In the genomic region with DNA sequence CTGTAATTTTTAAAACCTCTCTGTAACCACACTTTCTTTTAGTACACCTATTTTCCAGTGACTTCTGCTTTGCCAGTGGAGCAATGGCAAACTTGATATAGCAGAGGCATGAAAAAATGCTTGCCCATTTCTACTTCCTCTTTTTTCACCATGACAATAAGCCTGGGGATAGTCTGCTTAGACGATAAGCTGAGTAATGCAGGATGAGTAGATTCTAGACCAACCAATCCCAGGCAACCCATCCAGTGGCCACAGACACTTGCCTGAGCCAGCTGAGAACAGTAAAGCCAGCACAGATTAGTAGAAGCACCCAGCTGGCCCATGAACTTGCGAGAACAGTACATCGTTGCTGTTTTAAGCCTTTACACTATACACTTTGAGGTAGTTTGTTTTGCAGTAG, we compare ENCODE assay signal across 11 cellular contexts. TPM values are rescaled to one million over a fixed set of nuclear protein-coding genes. Genes with fewer than 3 reads are reported as not detected.
A peak's percentile ranks its signal among the peaks of the same experiment; 100 is the strongest.
DNase-seq lines count a peak whose midpoint lies in the region; ATAC-seq and TF ChIP-seq lines count a peak whose summit lies in the region.
"Had no signal": no experiment of that assay in that cellular context is flagged by ENCODE, and none has a peak within 500 bp of the region (broad histone marks: within the 10 kb centered on the region; RNA-seq: fewer than 3 reads in every experiment).

No MANE protein-coding gene starts in this region.

- no peak overlapping the region for H3K4ac ChIP-seq in H9 (ENCODE audit: low read depth, low read length)

- no peak overlapping the region for H3K4me3 ChIP-seq in MM.1S (ENCODE audit: low read length)
- H3K4me3 ChIP-seq in heart right ventricle = no peak overlapping the region
- H3K4me3 ChIP-seq: psoas muscle had no signal

- H3K27ac Mint-ChIP-seq in H9 = no peak overlapping the region
- H3K27ac Mint-ChIP-seq in activated T-cell treated with anti-CD3 and anti-CD28 coated beads, Interleukin-2, amount 50 U/mL, for 24 hours = no peak overlapping the region

- no peak overlapping the region for H3K4me3 Mint-ChIP-seq in H9
- no peak overlapping the region for H3K4me3 Mint-ChIP-seq in activated T-cell treated with anti-CD3 and anti-CD28 coated beads, Interleukin-2, amount 50 U/mL, for 4 hours
- no peak overlapping the region for H3K4me3 Mint-ChIP-seq in activated T-cell treated with anti-CD3 and anti-CD28 coated beads, Interleukin-2, amount 50 U/mL, for 24 hours

- H2BK5ac ChIP-seq in H9 (ENCODE audit: insufficient read length, low read length) = no peak overlapping the region

- H4K91ac ChIP-seq in H9 (ENCODE audit: insufficient read length, low read depth, low read length) = no peak overlapping the region

- no peak overlapping the region for H2BK15ac ChIP-seq in H9 (ENCODE audit: low read depth, low read length)

- no peaks in the 10 kb centered on the region for H3K23me2 ChIP-seq in H9 (ENCODE audit: insufficient read length, low read depth, low read length, poor library complexity, severe bottlenecking)

- no peak overlapping the region for H2BK120ac ChIP-seq in H9 (ENCODE audit: low read depth, low read length, poor library complexity, severe bottlenecking)

- no peaks in the 10 kb centered on the region for H3K27me3 Mint-ChIP-seq in H9 (ENCODE audit: low read depth)
- H3K27me3 Mint-ChIP-seq in activated T-cell treated with anti-CD3 and anti-CD28 coated beads, Interleukin-2, amount 50 U/mL, for 4 hours (ENCODE audit: low read depth) = no peaks in the 10 kb centered on the region
- no peaks in the 10 kb centered on the region for H3K27me3 Mint-ChIP-seq in activated T-cell treated with anti-CD3 and anti-CD28 coated beads, Interleukin-2, amount 50 U/mL, for 24 hours

- H3K36me3 Mint-ChIP-seq in H9 (ENCODE audit: insufficient read depth in 1 of 3, low read depth in 3 of 3) = no peaks in the 10 kb centered on the region; a peak in 1 of 7 replicates
- no peaks in the 10 kb centered on the region for H3K36me3 Mint-ChIP-seq in activated T-cell treated with anti-CD3 and anti-CD28 coated beads, Interleukin-2, amount 50 U/mL, for 4 hours (ENCODE audit: insufficient read depth)
- H3K36me3 Mint-ChIP-seq in activated T-cell treated with anti-CD3 and anti-CD28 coated beads, Interleukin-2, amount 50 U/mL, for 24 hours (ENCODE audit: low read depth) = no peaks in the 10 kb centered on the region

- no peak overlapping the region for H4K8ac ChIP-seq in H9 (replicated peaks; ENCODE audit: insufficient read length, low read depth, low read length)

- H4K5ac ChIP-seq in H9 (ENCODE audit: insufficient read length, low read depth, low read length) = no peak overlapping the region

- no peak for TF ChIP-seq CTCF in H9 (conservative IDR thresholded peaks at IDR 0.05)
- TF ChIP-seq CTCF in MM.1S (IDR thresholded peaks at IDR 0.05; ENCODE audit: low read length) = no peak
- TF ChIP-seq CTCF in heart right ventricle (IDR thresholded peaks at IDR 0.05) = no peak

- H3K4me1 Mint-ChIP-seq in H9 = peaks cover 5 to 6% of the 10 kb centered on the region in 2 experiments; a peak in 2 of 4 replicates
- no peaks in the 10 kb centered on the region for H3K4me1 Mint-ChIP-seq in activated T-cell treated with anti-CD3 and anti-CD28 coated beads, Interleukin-2, amount 50 U/mL, for 4 hours (ENCODE audit: low read depth)
- H3K4me1 Mint-ChIP-seq in activated T-cell treated with anti-CD3 and anti-CD28 coated beads, Interleukin-2, amount 50 U/mL, for 24 hours (ENCODE audit: low read depth) = no peaks in the 10 kb centered on the region

- H3K27me3 ChIP-seq in H9 (ENCODE audit: insufficient read depth, low read length) = no peaks in the 10 kb centered on the region
- H3K27me3 ChIP-seq in MM.1S (replicated peaks; ENCODE audit: insufficient read depth, low read length) = no peaks in the 10 kb centered on the region
- H3K27me3 ChIP-seq in heart right ventricle = no peaks in the 10 kb centered on the region

- H3K9me3 ChIP-seq in H9 (ENCODE audit: control insufficient read depth, low read depth, low read length) = no peaks in the 10 kb centered on the region
- no peaks in the 10 kb centered on the region for H3K9me3 ChIP-seq in MM.1S (replicated peaks; ENCODE audit: insufficient read depth, low read length)
- H3K9me3 ChIP-seq in heart right ventricle = no peaks in the 10 kb centered on the region
- H3K9me3 ChIP-seq: psoas muscle had no signal

- H3K23ac ChIP-seq in H9 (ENCODE audit: insufficient read length, low read depth, low read length) = no peak overlapping the region

- H3K4me1 ChIP-seq in H9 (ENCODE audit: insufficient read depth, low read length) (no peaks in the 10 kb centered on the region), MM.1S (ENCODE audit: low read length) (no peaks in the 10 kb centered on the region), heart right ventricle (peaks cover 0 to 23% (median 8%) of the 10 kb centered on the region in 9 donors)
- H3K4me1 ChIP-seq: psoas muscle had no signal

- H4K20me1 ChIP-seq in H9 (ENCODE audit: control insufficient read depth, insufficient read depth, insufficient read length) = no peaks in the 10 kb centered on the region
- H4K20me1 ChIP-seq in MM.1S (ENCODE audit: insufficient read depth, low read length) = no peaks in the 10 kb centered on the region

- H2BK12ac ChIP-seq in H9 (ENCODE audit: insufficient read length, low read depth, low read length) = no peak overlapping the region

- no peak overlapping the region for H3T11ph ChIP-seq in H9 (ENCODE audit: low read length)

- H3K27ac ChIP-seq in H9 (ENCODE audit: insufficient read length, low read depth, low read length) (no peak overlapping the region), MM.1S (ENCODE audit: low read length) (no peak overlapping the region), heart right ventricle (no peak overlapping the region)
- H3K27ac ChIP-seq: psoas muscle had no signal

- ATAC-seq in GM18499 (IDR thresholded peaks at IDR 0.05; ENCODE audit: insufficient read depth, unreplicated experiment) = peak; percentile 93
- peak in 6 of 8 donors; percentile 44 to 66 (median 52) for ATAC-seq in heart right ventricle
- ATAC-seq in activated T-cell treated with anti-CD3 and anti-CD28 coated beads, Interleukin-2, amount 50 U/mL, for 4 hours = no peak
- ATAC-seq: psoas muscle had no signal

- WGBS in H9 (ENCODE audit: extremely low coverage, insufficient read length, low lambda C conversion rate) = no CpG with 5 or more reads among the region's 3 CpGs
- WGBS in heart right ventricle, 2 donors = 50 to 51% methylated on average over 3 of the region's 3 CpGs

- H3K79me1 ChIP-seq in H9 (ENCODE audit: insufficient read depth, low read depth, low read length, poor library complexity, severe bottlenecking) = no peaks in the 10 kb centered on the region

- H3K36me3 ChIP-seq in MM.1S (replicated peaks; ENCODE audit: insufficient read depth, low read length) (no peaks in the 10 kb centered on the region), heart right ventricle (no peaks in the 10 kb centered on the region)

- H3F3A ChIP-seq in MM.1S (ENCODE audit: insufficient read depth, low read length) = no peaks in the 10 kb centered on the region

- H2AFZ ChIP-seq in H9 (ENCODE audit: low read length) (no peak overlapping the region), MM.1S (ENCODE audit: low read length) (no peak overlapping the region)

- no peak overlapping the region for H3K18ac ChIP-seq in H9 (ENCODE audit: insufficient read length, low read depth, low read length)

- H3K4me2 ChIP-seq in H9 (ENCODE audit: insufficient read depth, insufficient read length, low read length) (no peak overlapping the region), MM.1S (ENCODE audit: low read depth, low read length) (no peak overlapping the region)

- H2AK5ac ChIP-seq in H9 (ENCODE audit: insufficient read length, low read length) = no peak overlapping the region

- DNase-seq in H9 (peak; percentile 31), MM.1S (peak; percentile 12), heart right ventricle (no peak)
- no peak for DNase-seq in stimulated activated CD4-positive, alpha-beta T cell treated with anti-CD3 and anti-CD28 coated beads, Interleukin-1b, Interleukin-23, amount 100 ng/mL, for 48 hours
- DNase-seq in activated CD4-positive, alpha-beta T cell treated with anti-CD3 and anti-CD28 coated beads for 1 hour = no peak
- no peak for DNase-seq in activated T-cell treated with anti-CD3 and anti-CD28 coated beads, Interleukin-2, amount 50 U/mL, for 4 hours
- DNase-seq in activated T-cell treated with anti-CD3 and anti-CD28 coated beads, Interleukin-2, amount 50 U/mL, for 24 hours = no peak

- H3K9me3 Mint-ChIP-seq in H9 = no peaks in the 10 kb centered on the region
- no peaks in the 10 kb centered on the region for H3K9me3 Mint-ChIP-seq in activated T-cell treated with anti-CD3 and anti-CD28 coated beads, Interleukin-2, amount 50 U/mL, for 4 hours
- no peaks in the 10 kb centered on the region for H3K9me3 Mint-ChIP-seq in activated T-cell treated with anti-CD3 and anti-CD28 coated beads, Interleukin-2, amount 50 U/mL, for 24 hours

- H3K9ac ChIP-seq in H9 (ENCODE audit: extremely low read depth, insufficient read length, low read length) = no peak overlapping the region
- no peak overlapping the region for H3K9ac ChIP-seq in MM.1S (ENCODE audit: low read length)

- H3K9me2 ChIP-seq in MM.1S (replicated peaks; ENCODE audit: insufficient read depth, low read length) = no peaks in the 10 kb centered on the region

- intact Hi-C loops in heart right ventricle (cut with DNase I) = no loop called here

- H3K79me2 ChIP-seq in H9 (ENCODE audit: insufficient read depth, low read length) (no peaks in the 10 kb centered on the region), MM.1S (ENCODE audit: low read length) (no peaks in the 10 kb centered on the region)

- H3K56ac ChIP-seq in H9 (ENCODE audit: insufficient read length, low read depth, low read length) = no peak overlapping the region

- no peak overlapping the region for H3K14ac ChIP-seq in H9 (ENCODE audit: insufficient read depth, low read length)

- no peak overlapping the region for H2BK20ac ChIP-seq in H9 (ENCODE audit: low read depth, low read length, poor library complexity, severe bottlenecking)

RNA-seq across cellular contexts. Expression of gene DDI1, which starts 37.5 kb away (rescaled TPM):
- total RNA-seq in H9 (2021) (not detected in 2 replicates), heart right ventricle (not detected)
- not detected for polyA plus RNA-seq in heart right ventricle
- not detected for total RNA-seq in activated T-cell treated with anti-CD3 and anti-CD28 coated beads, Interleukin-2, amount 50 U/mL, for 4 hours
- total RNA-seq: H1, psoas muscle had no signal
- polyA plus RNA-seq: adipose tissue, H1, psoas muscle had no signal

Comparison
In these comparisons a context has a peak if more than half of its experiments do, and no peak if none do; other contexts are left out.
1. ATAC-seq: peak in GM18499 (single experiment) and heart right ventricle (6 of 8); none in activated T-cell treated with anti-CD3 and anti-CD28 coated beads, Interleukin-2, amount 50 U/mL, for 4 hours (0 of 2).
2. DNase-seq: peak in H9 (single experiment) and MM.1S (single experiment); none in heart right ventricle (0 of 2), stimulated activated CD4-positive, alpha-beta T cell treated with anti-CD3 and anti-CD28 coated beads, Interleukin-1b, Interleukin-23, amount 100 ng/mL, for 48 hours (single experiment), activated CD4-positive, alpha-beta T cell treated with anti-CD3 and anti-CD28 coated beads for 1 hour (single experiment), activated T-cell treated with anti-CD3 and anti-CD28 coated beads, Interleukin-2, amount 50 U/mL, for 4 hours (single experiment) and activated T-cell treated with anti-CD3 and anti-CD28 coated beads, Interleukin-2, amount 50 U/mL, for 24 hours (single experiment).